ENCODE assay signal across 8 cellular contexts in the genomic region with DNA sequence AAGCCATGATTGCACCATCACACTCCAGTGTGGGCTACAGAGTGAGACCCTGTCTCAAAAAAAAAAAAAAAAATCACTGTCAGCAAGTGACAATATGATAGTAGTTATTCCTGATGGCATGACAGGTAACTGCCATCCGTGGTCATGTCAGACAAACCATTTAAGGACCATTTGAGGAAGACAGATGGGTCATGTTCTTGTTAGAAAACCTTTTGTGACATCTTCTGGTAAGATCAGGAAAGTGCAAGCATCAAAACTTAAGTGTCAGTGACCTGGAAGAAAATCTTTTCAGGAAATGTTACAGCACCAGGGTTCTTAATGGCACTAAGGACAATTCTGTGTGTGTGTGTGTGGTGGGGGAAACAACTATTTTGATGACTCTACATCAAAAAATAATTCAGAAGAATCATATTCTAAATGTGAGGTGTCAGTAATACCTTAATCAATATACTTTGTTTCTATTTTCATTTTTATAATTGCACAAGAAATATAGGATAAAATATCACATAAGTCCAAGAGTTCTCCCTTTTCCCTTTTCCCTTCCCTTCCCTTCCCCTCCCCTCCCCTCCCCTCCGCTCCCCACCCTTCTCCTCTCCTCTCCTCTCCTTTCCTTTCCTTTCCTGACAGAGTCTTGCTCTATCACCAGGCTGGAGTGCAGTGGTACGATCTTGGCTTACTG. TPM values are rescaled to one million over a fixed set of nuclear protein-coding genes. Genes with fewer than 3 reads are reported as not detected.
A peak's percentile ranks its signal among the peaks of the same experiment; 100 is the strongest.
DNase-seq lines count a peak whose midpoint lies in the region; ATAC-seq and TF ChIP-seq lines count a peak whose summit lies in the region.

No MANE protein-coding gene starts in this region.

- no peaks in the 10 kb centered on the region for H3K9me3 ChIP-seq in colonic mucosa
- H3K9me3 ChIP-seq in aorta (ENCODE audit: control insufficient read depth, low read length) = no peaks in the 10 kb centered on the region

- no peak overlapping the region for H3K27ac Mint-ChIP-seq in activated CD4-positive, alpha-beta T cell treated with anti-CD3 and anti-CD28 coated beads, Interleukin-2, amount 10 ng/mL, durations not matched to agents 24 days and 14 days
- no peak overlapping the region for H3K27ac Mint-ChIP-seq in progenitor cell of endocrine pancreas
- H3K27ac Mint-ChIP-seq in T-helper 2 cell treated with Interferon-gamma antibody and Interleukin-4, amounts not matched to agents 5 μg/mL and 100 μg/mL, for 36 hours = no peak overlapping the region

- H3K27me3 ChIP-seq in colonic mucosa = no peaks in the 10 kb centered on the region
- H3K27me3 ChIP-seq in aorta (ENCODE audit: control insufficient read depth in 1 of 2, insufficient read depth in 2 of 2, low read length in 1 of 2) = no peaks in the 10 kb centered on the region

- H3K4me1 ChIP-seq in colonic mucosa (no peaks in the 10 kb centered on the region), aorta (ENCODE audit: control insufficient read depth in 1 of 2, insufficient read depth in 2 of 2, low read length in 2 of 2) (no peaks in the 10 kb centered on the region)

- DNase-seq in activated CD4-positive, alpha-beta T cell treated with anti-CD3 and anti-CD28 coated beads, Interleukin-2, amount 10 ng/mL, durations not matched to agents 24 days and 14 days = peak; percentile 65
- no peak for DNase-seq in activated CD4-positive, alpha-beta T cell treated with anti-CD3 and anti-CD28 coated beads for 48 hours
- DNase-seq in NCI-H2227 (lab: John Stamatoyannopoulos, UW; ENCODE audit: unreplicated experiment) (peak; percentile 4), colonic mucosa (no peak), progenitor cell of endocrine pancreas (ENCODE audit: low spot score, unreplicated experiment) (no peak), aorta (no peak)
- DNase-seq in T-helper 2 cell treated with Interferon-gamma antibody and Interleukin-4, amounts not matched to agents 5 μg/mL and 100 μg/mL, for 36 hours (ENCODE audit: low spot score) = no peak

- intact Hi-C loops in activated CD4-positive, alpha-beta T cell treated with anti-CD3 and anti-CD28 coated beads, Interleukin-2, amount 10 ng/mL, durations not matched to agents 24 days and 14 days (cut with micrococcal nuclease) = loop anchor here (5.0 kb wide), 1 partner anchor 162 kb away; a partner anchor contains a TSS
- intact Hi-C loops in colonic mucosa (cut with DNase I) (loop anchor here (5.0 kb wide), 2 partner anchors 352 to 522 kb away; a partner anchor contains a TSS), aorta (cut with DNase I) (loop anchor here (5.0 kb wide), 2 partner anchors 352 to 367 kb away; no protein-coding TSS in a partner anchor)

- no peaks in the 10 kb centered on the region for H3K27me3 Mint-ChIP-seq in activated CD4-positive, alpha-beta T cell treated with anti-CD3 and anti-CD28 coated beads, Interleukin-2, amount 10 ng/mL, durations not matched to agents 24 days and 14 days
- H3K27me3 Mint-ChIP-seq in progenitor cell of endocrine pancreas = no peaks in the 10 kb centered on the region
- no peaks in the 10 kb centered on the region for H3K27me3 Mint-ChIP-seq in T-helper 2 cell treated with Interferon-gamma antibody and Interleukin-4, amounts not matched to agents 5 μg/mL and 100 μg/mL, for 36 hours (ENCODE audit: low read depth)

- no peaks in the 10 kb centered on the region for H3K36me3 ChIP-seq in colonic mucosa
- no peaks in the 10 kb centered on the region for H3K36me3 ChIP-seq in aorta (ENCODE audit: control insufficient read depth in 1 of 2, insufficient read depth in 2 of 2, low read length in 1 of 2)

- peaks cover 13% of the 10 kb centered on the region for H3K4me1 Mint-ChIP-seq in activated CD4-positive, alpha-beta T cell treated with anti-CD3 and anti-CD28 coated beads, Interleukin-2, amount 10 ng/mL, durations not matched to agents 24 days and 14 days
- H3K4me1 Mint-ChIP-seq in progenitor cell of endocrine pancreas (ENCODE audit: low read depth) = peaks cover 17% of the 10 kb centered on the region
- peaks cover 10% of the 10 kb centered on the region for H3K4me1 Mint-ChIP-seq in T-helper 2 cell treated with Interferon-gamma antibody and Interleukin-4, amounts not matched to agents 5 μg/mL and 100 μg/mL, for 36 hours (ENCODE audit: low read depth)

- H3K36me3 Mint-ChIP-seq in activated CD4-positive, alpha-beta T cell treated with anti-CD3 and anti-CD28 coated beads, Interleukin-2, amount 10 ng/mL, durations not matched to agents 24 days and 14 days (ENCODE audit: low read depth) = peaks cover 18% of the 10 kb centered on the region
- peaks cover 18% of the 10 kb centered on the region for H3K36me3 Mint-ChIP-seq in progenitor cell of endocrine pancreas (ENCODE audit: insufficient read depth)
- peaks cover 18% of the 10 kb centered on the region for H3K36me3 Mint-ChIP-seq in T-helper 2 cell treated with Interferon-gamma antibody and Interleukin-4, amounts not matched to agents 5 μg/mL and 100 μg/mL, for 36 hours (ENCODE audit: low read depth)

- no peak overlapping the region for H3K4me3 ChIP-seq in colonic mucosa
- no peak overlapping the region for H3K4me3 ChIP-seq in aorta (ENCODE audit: low read length in 2 of 2)

- no peak overlapping the region for H3K9ac ChIP-seq in colonic mucosa (ENCODE audit: low read depth in 2 of 2, low read length in 2 of 2)

- H3K9me3 Mint-ChIP-seq in activated CD4-positive, alpha-beta T cell treated with anti-CD3 and anti-CD28 coated beads, Interleukin-2, amount 10 ng/mL, durations not matched to agents 24 days and 14 days = no peaks in the 10 kb centered on the region
- no peaks in the 10 kb centered on the region for H3K9me3 Mint-ChIP-seq in progenitor cell of endocrine pancreas (ENCODE audit: low read depth)
- H3K9me3 Mint-ChIP-seq in T-helper 2 cell treated with Interferon-gamma antibody and Interleukin-4, amounts not matched to agents 5 μg/mL and 100 μg/mL, for 36 hours = no peaks in the 10 kb centered on the region

- no peak overlapping the region for H3K4me3 Mint-ChIP-seq in activated CD4-positive, alpha-beta T cell treated with anti-CD3 and anti-CD28 coated beads, Interleukin-2, amount 10 ng/mL, durations not matched to agents 24 days and 14 days
- H3K4me3 Mint-ChIP-seq in progenitor cell of endocrine pancreas (ENCODE audit: low read depth) = no peak overlapping the region
- H3K4me3 Mint-ChIP-seq in T-helper 2 cell treated with Interferon-gamma antibody and Interleukin-4, amounts not matched to agents 5 μg/mL and 100 μg/mL, for 36 hours = no peak overlapping the region

- TF ChIP-seq CTCF in colonic mucosa (IDR thresholded peaks at IDR 0.05) (peak; percentile 26), progenitor cell of endocrine pancreas (IDR thresholded peaks at IDR 0.05; ENCODE audit: unreplicated experiment) (peak; percentile 41)

- 61 to 62% methylated on average over 3 of the region's 3 CpGs for WGBS in aorta, 2 donors

- no peak for ATAC-seq in aorta (ENCODE audit: low FRiP score)
- ATAC-seq in GM18858 (IDR thresholded peaks at IDR 0.05; ENCODE audit: unreplicated experiment) = no peak

- no peak overlapping the region for H3K27ac ChIP-seq in colonic mucosa
- no peak overlapping the region for H3K27ac ChIP-seq in aorta (ENCODE audit: low read depth in 1 of 2, low read length in 2 of 2)

RNA-seq across cellular contexts. Expression of a gene that starts 17.8 kb away (rescaled TPM):
- total RNA-seq in activated CD4-positive, alpha-beta T cell treated with anti-CD3 and anti-CD28 coated beads, Interleukin-2, amount 10 ng/mL, durations not matched to agents 24 days and 14 days = 20.5 and 21.4 TPM in 2 replicates
- total RNA-seq in colonic mucosa = 10 to 100 TPM; 17.3 to 20.0 TPM
- total RNA-seq in progenitor cell of endocrine pancreas = 42.9 and 49.9 TPM in 2 replicates
- total RNA-seq in aorta = 10 to 100 TPM; 22.5 to 34.7 TPM
- 10 to 100 TPM in 1 of 2 donors, 1 to 10 TPM in 1; 9.3 to 11.7 TPM for polyA plus RNA-seq in aorta

RNA-seq across cellular contexts. Expression of a gene that starts 43.6 kb away (rescaled TPM):
- total RNA-seq in activated CD4-positive, alpha-beta T cell treated with anti-CD3 and anti-CD28 coated beads, Interleukin-2, amount 10 ng/mL, durations not matched to agents 24 days and 14 days = 0.19 and 0.40 TPM in 2 replicates
- not detected for total RNA-seq in colonic mucosa
- total RNA-seq in progenitor cell of endocrine pancreas = not detected in 2 replicates
- total RNA-seq in aorta = not detected
- polyA plus RNA-seq in aorta = not detected

Comparison
In these comparisons a context has a peak if more than half of its experiments do, and no peak if none do; other contexts are left out.
1. DNase-seq: peak in activated CD4-positive, alpha-beta T cell treated with anti-CD3 and anti-CD28 coated beads, Interleukin-2, amount 10 ng/mL, durations not matched to agents 24 days and 14 days (single experiment) and NCI-H2227 (single experiment); none in activated CD4-positive, alpha-beta T cell treated with anti-CD3 and anti-CD28 coated beads for 48 hours (single experiment), colonic mucosa (single experiment), progenitor cell of endocrine pancreas (single experiment), aorta (0 of 2) and T-helper 2 cell treated with Interferon-gamma antibody and Interleukin-4, amounts not matched to agents 5 μg/mL and 100 μg/mL, for 36 hours (single experiment).